ENCODE assay signal across 8 cellular contexts in the genomic region with DNA sequence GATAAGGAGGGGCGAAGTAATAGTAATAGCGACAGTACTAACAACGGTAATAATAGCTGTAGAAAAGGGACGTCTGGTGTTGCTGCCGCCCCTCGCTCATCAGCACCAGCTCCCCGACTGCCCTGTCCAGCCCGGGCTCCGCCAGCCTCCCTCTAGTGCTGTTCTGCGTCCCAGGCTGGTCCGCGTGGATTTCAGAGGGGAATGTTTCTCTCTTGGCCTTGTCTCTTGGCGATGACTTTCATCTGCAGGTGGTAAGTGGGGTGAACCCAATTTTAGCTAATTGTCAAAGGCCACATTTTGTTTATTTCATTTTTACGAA. TPM values are rescaled to one million over a fixed set of nuclear protein-coding genes. Genes with fewer than 3 reads are reported as not detected.
DNase-seq lines count a peak whose midpoint lies in the region; ATAC-seq, FAIRE-seq and TF ChIP-seq lines count a peak whose summit lies in the region.

No MANE protein-coding gene starts in this region.

- peaks cover 0 to 25% (median 6%) of the 10 kb centered on the region in 4 donors for H3K27me3 ChIP-seq in pancreas

- peaks cover 0 to 7% (median 0%) of the 10 kb centered on the region in 3 donors for H3K4me1 ChIP-seq in pancreas

- DNase-seq in NCI-H2227 (lab: John Stamatoyannopoulos, UW; ENCODE audit: unreplicated experiment), result peak; percentile 33
- no peak for DNase-seq in NCI-H2227 treated with DMSO at 0.1 percent for 48 hours (lab: John Stamatoyannopoulos, UW)
- peak; percentile 7 for DNase-seq in SK-N-DZ (ENCODE audit: low spot score)
- DNase-seq in globus pallidus (ENCODE audit: low spot score), result peak; percentile 22
- DNase-seq in pancreas, result peak in 3 of 6 donors; percentile 17 to 70 (median 63)
- DNase-seq in effector CD4-positive, alpha-beta T cell, result no peak
- DNase-seq in SW 1271 (lab: John Stamatoyannopoulos, UW), result no peak
- DNase-seq in NCI-H1048 (lab: John Stamatoyannopoulos, UW), result no peak

- TF ChIP-seq CTCF in pancreas (IDR thresholded peaks at IDR 0.05), result no peak

- intact Hi-C loops in pancreas (cut with DNase I), result no loop called here

- H3K36me3 ChIP-seq in pancreas, result no peaks in the 10 kb centered on the region

- 3 to 5% methylated on average over 14 of the region's 14 CpGs for WGBS in pancreas, 2 donors

- H3K9me3 ChIP-seq in pancreas, result no peaks in the 10 kb centered on the region

- no peak overlapping the region for H3K27ac ChIP-seq in pancreas

- peak in 3 of 4 donors; percentile 64 to 74 (median 69) for ATAC-seq in pancreas

- no peak for FAIRE-seq in pancreas (lab: Jason Lieb, UNC)

- H3K4me3 ChIP-seq in pancreas, result peak overlapping the region; percentile 20 to 59 (median 40)

RNA-seq across cellular contexts. Expression of a gene that starts 0.6 kb away (rescaled TPM):
- polyA plus RNA-seq in SK-N-DZ (2014; cell fraction: cytosol; rRNA removed), result 0.10 and 0.14 TPM in 2 replicates
- polyA plus RNA-seq in SK-N-DZ (2014; cell fraction: nucleus; rRNA removed), result 0.12 TPM in 1 of 2 replicates, not detected in the other
- total RNA-seq in pancreas, result 1 to 10 TPM in 1 of 6 donors, under 1 TPM in 4, not detected in 1; 0.03 to 1.1 (median 0.26) TPM
- under 1 TPM; 0.28 to 0.49 TPM for polyA plus RNA-seq in pancreas

Comparison
In these comparisons a context has a peak if more than half of its experiments do, and no peak if none do; other contexts are left out.
1. DNase-seq: peak in NCI-H2227 (single experiment), SK-N-DZ (single experiment) and globus pallidus (single experiment); none in NCI-H2227 treated with DMSO at 0.1 percent for 48 hours (single experiment), effector CD4-positive, alpha-beta T cell (single experiment), SW 1271 (0 of 2) and NCI-H1048 (single experiment).